3 cellular contexts compared by ENCODE assay signal in genomic region chr12:55722948-55723347, GRCh38.
A peak's percentile ranks its signal among the peaks of the same experiment; 100 is the strongest.
TF ChIP-seq lines count a peak whose summit lies in the region.

No MANE protein-coding gene starts in this region.

TF ChIP-seq in SK-N-SH, 30 proteins besides CTCF, POLR2A, EP300 and RAD21:
- no peak for TF ChIP-seq CHD2 (IDR thresholded peaks at IDR 0.05; ENCODE audit: low read length, partially characterized antibody)
- TF ChIP-seq POLR2AphosphoS5 (IDR thresholded peaks at IDR 0.05; ENCODE audit: low read depth, low read length) = peak; percentile 12; the same call in 1 of the 2 replicates
TF ChIP-seq in SK-N-SH: peak in this region for 1.

TF ChIP-seq in SK-N-SH treated with all-trans-retinoic acid at 6 μM for 48 hours, 23 proteins besides CTCF, POLR2A, EP300 and RAD21:
- TF ChIP-seq ZC3H10 (CRISPR knock-in tag; IDR thresholded peaks at IDR 0.05) (no peak), ZFP30 (CRISPR knock-in tag; IDR thresholded peaks at IDR 0.05) (no peak), ZNF70 (CRISPR knock-in tag; IDR thresholded peaks at IDR 0.05) (no peak), GLIS3 (CRISPR knock-in tag; IDR thresholded peaks at IDR 0.05) (no peak), PPARA (CRISPR knock-in tag; IDR thresholded peaks at IDR 0.05; ENCODE audit: borderline replicate concordance) (no peak), POU6F1 (CRISPR knock-in tag; IDR thresholded peaks at IDR 0.05; ENCODE audit: borderline replicate concordance, low read depth) (no peak), PATZ1 (CRISPR knock-in tag; IDR thresholded peaks at IDR 0.05; ENCODE audit: borderline replicate concordance) (no peak), ZNF565 (CRISPR knock-in tag; conservative IDR thresholded peaks at IDR 0.05; ENCODE audit: low read depth) (no peak), CREB5 (CRISPR knock-in tag; IDR thresholded peaks at IDR 0.05; ENCODE audit: low read depth) (no peak), BACH2 (CRISPR knock-in tag; IDR thresholded peaks at IDR 0.05; ENCODE audit: borderline replicate concordance) (no peak)

TF ChIP-seq in endothelial cell of umbilical vein, 7 proteins besides CTCF, POLR2A, EP300 and RAD21:
- TF ChIP-seq EZH2 (IDR thresholded peaks at IDR 0.05; ENCODE audit: borderline replicate concordance, low read depth, low read length, severe bottlenecking) (no peak), POLR2AphosphoS5 (IDR thresholded peaks at IDR 0.05; ENCODE audit: insufficient read depth, low read depth, low read length) (no peak), FOS (IDR thresholded peaks at IDR 0.05; ENCODE audit: borderline replicate concordance, insufficient read depth, low read length) (no peak), JUN (IDR thresholded peaks at IDR 0.05; ENCODE audit: borderline replicate concordance, insufficient read depth, insufficient read length, low read depth) (no peak), MYC (IDR thresholded peaks at IDR 0.05; ENCODE audit: low read depth, low read length) (no peak), GATA2 (IDR thresholded peaks at IDR 0.05; ENCODE audit: insufficient read depth, insufficient read length, low read depth, low read length) (no peak), MAX (IDR thresholded peaks at IDR 0.05; ENCODE audit: insufficient read depth, insufficient read length) (no peak)
